In genomic region chr15:100281096-100281917, GRCh38 we compare ENCODE assay signal across 18 cellular contexts.
"Had no signal": no experiment of that assay in that cellular context is flagged by ENCODE, and none has a peak within 500 bp of the region (broad histone marks: within the 10 kb centered on the region; RNA-seq: fewer than 3 reads in every experiment).

No MANE protein-coding gene starts in this region.

- H3K4me1 ChIP-seq: colonic mucosa, left lung had no signal

- H3K27ac ChIP-seq: colonic mucosa, esophagus squamous epithelium, gastrocnemius medialis, heart right ventricle, left lung, lower lobe of right lung had no signal

- H3K9me3 ChIP-seq: colonic mucosa, esophagus squamous epithelium, gastrocnemius medialis, heart right ventricle, left lung, lower lobe of right lung had no signal

- H3K27me3 ChIP-seq: colonic mucosa, esophagus squamous epithelium, gastrocnemius medialis had no signal

- ATAC-seq: gastrocnemius medialis, heart right ventricle, left cardiac atrium, left lung, left ventricle myocardium superior, lower lobe of right lung had no signal

- H3K27me3 Mint-ChIP-seq: dendritic cell treated with granulocyte-macrophage colony-stimulating factor and Interleukin-4, amounts not matched to agents 40 ng/mL and 50 ng/mL, for 4 days had no signal

- H3K4me3 ChIP-seq: colonic mucosa, esophagus squamous epithelium, gastrocnemius medialis, heart right ventricle, left lung, lower lobe of right lung had no signal

- H3K27ac Mint-ChIP-seq: dendritic cell treated with granulocyte-macrophage colony-stimulating factor and Interleukin-4, amounts not matched to agents 40 ng/mL and 50 ng/mL, for 4 days had no signal

- H3K36me3 ChIP-seq: colonic mucosa, esophagus squamous epithelium, gastrocnemius medialis, heart right ventricle, left lung, lower lobe of right lung had no signal

- H3K4me3 Mint-ChIP-seq: dendritic cell treated with granulocyte-macrophage colony-stimulating factor and Interleukin-4, amounts not matched to agents 40 ng/mL and 50 ng/mL, for 4 days had no signal

- DNase-seq: colonic mucosa; cortex of kidney; effector memory CD4-positive, alpha-beta T cell; esophagus squamous epithelium; foreskin fibroblast; foreskin melanocyte; gastrocnemius medialis; glutamatergic neuron; head of caudate nucleus; heart right ventricle; hypothalamus; left cardiac atrium; left lung; left ventricle myocardium superior; lower lobe of right lung; mesenchymal stem cell; midbrain had no signal
